1 cellular context compared by ENCODE assay signal in genomic region chr17:50802609-50803571, GRCh38.
TF ChIP-seq lines count a peak whose summit lies in the region.

No MANE protein-coding gene starts in this region.

TF ChIP-seq in HepG2, 621 proteins besides CTCF, POLR2A, EP300 and RAD21 (continued from another document and continues in another):
- TF ChIP-seq PBX2 (CRISPR knock-in tag; IDR thresholded peaks at IDR 0.05) (no peak), ZNF75D (CRISPR knock-in tag; IDR thresholded peaks at IDR 0.05; ENCODE audit: borderline replicate concordance) (no peak), NR2C2 (CRISPR knock-in tag; IDR thresholded peaks at IDR 0.05; ENCODE audit: borderline replicate concordance) (peak; percentile 62; the same call in 1 of the 2 replicates), HNF4G (IDR thresholded peaks at IDR 0.05; ENCODE audit: borderline replicate concordance, low read depth, low read length) (no peak; the same call in 1 of the 2 replicates), HNF4G (CRISPR knock-in tag; IDR thresholded peaks at IDR 0.05; ENCODE audit: borderline replicate concordance, low read depth) (peak; percentile 45; the same call in 1 of the 2 replicates), TOPORS (CRISPR knock-in tag; IDR thresholded peaks at IDR 0.05) (0 out of 2 replicates have a peak, but pooled peaks have one; percentile 32), GTF3A (CRISPR knock-in tag; conservative IDR thresholded peaks at IDR 0.05) (0 out of 2 replicates have a peak, but pooled peaks have one; percentile 48), SALL1 (CRISPR knock-in tag; IDR thresholded peaks at IDR 0.05) (peak; percentile 20; the same call in 1 of the 2 replicates), PRDM15 (CRISPR knock-in tag; IDR thresholded peaks at IDR 0.05) (no peak), ZNF577 (CRISPR knock-in tag; IDR thresholded peaks at IDR 0.05; ENCODE audit: borderline replicate concordance, low read depth) (no peak), ZNF256 (CRISPR knock-in tag; conservative IDR thresholded peaks at IDR 0.05) (0 out of 2 replicates have a peak, but pooled peaks have one; percentile 61), LCORL (IDR thresholded peaks at IDR 0.05) (no peak), LCORL (CRISPR knock-in tag; IDR thresholded peaks at IDR 0.05) (peak; percentile 80), SKI (IDR thresholded peaks at IDR 0.05; ENCODE audit: partially characterized antibody) (no peak), ATAD3A (CRISPR knock-in tag; IDR thresholded peaks at IDR 0.05) (no peak), NR1H2 (CRISPR knock-in tag; IDR thresholded peaks at IDR 0.05; ENCODE audit: borderline replicate concordance, low read depth) (no peak), HNRNPUL1 (IDR thresholded peaks at IDR 0.05; ENCODE audit: low read depth, low read length) (no peak), ZSCAN5A (CRISPR knock-in tag; IDR thresholded peaks at IDR 0.05; ENCODE audit: borderline replicate concordance) (no peak), HOXD1 (CRISPR knock-in tag; IDR thresholded peaks at IDR 0.05) (no peak), SOX6 (IDR thresholded peaks at IDR 0.05) (no peak), SOX6 (CRISPR knock-in tag; IDR thresholded peaks at IDR 0.05) (0 out of 2 replicates have a peak, but pooled peaks have one; percentile 28), AHR (CRISPR knock-in tag; IDR thresholded peaks at IDR 0.05) (no peak), ZFX (CRISPR knock-in tag; IDR thresholded peaks at IDR 0.05; ENCODE audit: low read depth) (peak; percentile 43; the same call in 1 of the 2 replicates), PAXIP1 (CRISPR knock-in tag; conservative IDR thresholded peaks at IDR 0.05) (peak; percentile 63), ZNF230 (CRISPR knock-in tag; IDR thresholded peaks at IDR 0.05) (0 out of 2 replicates have a peak, but pooled peaks have one; percentile 76), ISL2 (CRISPR knock-in tag; IDR thresholded peaks at IDR 0.05) (0 out of 2 replicates have a peak, but pooled peaks have one; percentile 38), ZNF567 (CRISPR knock-in tag; IDR thresholded peaks at IDR 0.05; ENCODE audit: borderline replicate concordance) (no peak), KAT8 (CRISPR knock-in tag; IDR thresholded peaks at IDR 0.05) (no peak), ZC3H13 (CRISPR knock-in tag; IDR thresholded peaks at IDR 0.05) (peak; percentile 45; the same call in 1 of the 2 replicates), ZBTB7B (CRISPR knock-in tag; IDR thresholded peaks at IDR 0.05) (peak; percentile 60), HINFP (CRISPR knock-in tag; IDR thresholded peaks at IDR 0.05; ENCODE audit: low read depth) (no peak; the same call in 1 of the 2 replicates), IRF1 (CRISPR knock-in tag; IDR thresholded peaks at IDR 0.05; ENCODE audit: low read depth) (no peak), SOX5 (CRISPR knock-in tag; IDR thresholded peaks at IDR 0.05; ENCODE audit: borderline replicate concordance) (no peak), RELA (CRISPR knock-in tag; IDR thresholded peaks at IDR 0.05) (no peak), THRA (CRISPR knock-in tag; IDR thresholded peaks at IDR 0.05; ENCODE audit: borderline replicate concordance) (no peak), PPARG (CRISPR knock-in tag; conservative IDR thresholded peaks at IDR 0.05) (no peak), ZNF770 (CRISPR knock-in tag; IDR thresholded peaks at IDR 0.05) (peak; percentile 90), KDM5A (IDR thresholded peaks at IDR 0.05; ENCODE audit: borderline replicate concordance, low read length) (no peak), ATF7-NPFF (CRISPR knock-in tag; IDR thresholded peaks at IDR 0.05; ENCODE audit: low read depth) (no peak), ARID4A (CRISPR knock-in tag; IDR thresholded peaks at IDR 0.05; ENCODE audit: borderline replicate concordance) (peak; percentile 17; the same call in 1 of the 2 replicates), ZBTB1 (CRISPR knock-in tag; IDR thresholded peaks at IDR 0.05; ENCODE audit: borderline replicate concordance) (no peak), KLF11 (CRISPR knock-in tag; IDR thresholded peaks at IDR 0.05) (no peak), ZNF282 (IDR thresholded peaks at IDR 0.05; ENCODE audit: partially characterized antibody) (no peak), TARDBP (CRISPR knock-in tag; IDR thresholded peaks at IDR 0.05) (peak; percentile 45; the same call in 1 of the 2 replicates)
